ENCODE assay signal across 8 cellular contexts in genomic region chr1:226083303-226084101, GRCh38. TPM values are rescaled to one million over a fixed set of nuclear protein-coding genes. Genes with fewer than 3 reads are reported as not detected.
DNase-seq lines count a peak whose midpoint lies in the region; ATAC-seq and TF ChIP-seq lines count a peak whose summit lies in the region.

No MANE protein-coding gene starts in this region.

- DNase-seq in NCI-H2107 (lab: John Stamatoyannopoulos, UW) (peak; percentile 84), breast epithelium (ENCODE audit: low spot score in 2 of 2) (peak; percentile 86 to 87), iris pigment epithelial cell (ENCODE audit: low read depth) (peak; percentile 69)
- peak; percentile 80 to 93 (median 89) for DNase-seq in stimulated activated CD4-positive, alpha-beta T cell treated with anti-CD3 and anti-CD28 coated beads, Interleukin-12 subunit alpha, Interleukin-12 subunit beta, amount 100 ng/mL, for 48 hours (ENCODE audit: low read depth in 2 of 3, low spot score in 1 of 3)

- no peaks in the 10 kb centered on the region for H3K9me3 ChIP-seq in breast epithelium

- H3K36me3 ChIP-seq in breast epithelium = no peaks in the 10 kb centered on the region

- TF ChIP-seq POLR2A in breast epithelium (IDR thresholded peaks at IDR 0.05) = no peak

- TF ChIP-seq CTCF in 22Rv1 (IDR thresholded peaks at IDR 0.05) (peak; percentile 34), VCaP (conservative IDR thresholded peaks at IDR 0.05) (peak; percentile 17; the same call in 1 of the 2 replicates), breast epithelium (IDR thresholded peaks at IDR 0.05) (no peak)

- H3K27ac ChIP-seq in 22Rv1 = peak overlapping the region; percentile 72
- H3K27ac ChIP-seq in VCaP = peak overlapping the region; percentile 87
- H3K27ac ChIP-seq in breast epithelium = peak overlapping the region; percentile 83 to 91

- H3K27me3 ChIP-seq in breast epithelium = no peaks in the 10 kb centered on the region

- peak; percentile 97 for ATAC-seq in GM18502 (IDR thresholded peaks at IDR 0.05; ENCODE audit: poor library complexity, unreplicated experiment)
- peak; percentile 92 for ATAC-seq in HG02885 (IDR thresholded peaks at IDR 0.05; ENCODE audit: poor library complexity, unreplicated experiment)

- peak overlapping the region; percentile 63 to 96 (median 79) for H3K4me3 ChIP-seq in breast epithelium

- intact Hi-C loops in breast epithelium (cut with DNase I; ENCODE audit: low total_unique reads) = no loop called here

- H3K4me1 ChIP-seq in breast epithelium = no peaks in the 10 kb centered on the region

RNA-seq across cellular contexts. Expression of gene H3-3A, which starts 21.0 kb away (rescaled TPM):
- 100 to 1,000 TPM; 287 to 603 (median 462) TPM for total RNA-seq in breast epithelium

Comparison
In these comparisons a context has a peak if more than half of its experiments do, and no peak if none do; other contexts are left out.
1. Peak in every context shown above with its lines: DNase-seq, ATAC-seq, H3K4me3 ChIP-seq and H3K27ac ChIP-seq.
2. CTCF ChIP-seq: peak in 22Rv1 (single experiment) and VCaP (single experiment); none in breast epithelium (0 of 3).